In the genomic region with DNA sequence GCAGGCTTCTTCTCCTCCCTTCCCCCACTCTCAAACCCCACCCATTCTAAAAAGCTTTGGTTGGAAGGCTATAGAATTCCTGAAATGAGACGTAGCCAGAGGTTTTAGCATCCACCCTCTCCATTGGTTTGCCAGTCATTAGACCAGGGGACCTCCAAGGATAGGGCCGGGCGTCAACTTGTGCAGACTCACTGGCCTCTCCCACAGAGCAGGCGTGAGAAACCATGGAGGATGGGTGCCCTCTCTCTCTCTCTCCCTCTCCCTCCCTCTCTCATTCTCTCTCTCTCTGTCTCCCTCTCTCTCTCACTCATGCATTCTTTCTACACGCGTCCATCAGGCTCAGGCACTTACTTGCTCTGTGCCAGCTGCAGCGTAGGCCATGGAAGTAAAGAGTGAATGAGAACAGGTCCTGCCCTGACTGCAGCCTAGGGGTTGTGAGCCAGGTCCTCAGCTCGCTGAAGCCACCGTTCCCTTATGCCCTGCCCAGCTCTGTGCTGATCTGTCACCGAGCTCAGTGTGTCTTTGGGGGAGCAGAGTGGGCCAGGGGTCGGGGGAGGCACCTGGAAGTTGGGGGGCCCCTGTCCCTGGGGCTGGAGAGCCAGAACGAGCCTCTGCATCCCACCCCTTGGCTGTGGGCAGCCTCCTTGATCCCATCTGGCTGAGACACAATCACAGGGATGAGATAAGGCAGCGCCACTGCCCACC, we compare ENCODE assay signal across 21 cellular contexts.
DNase-seq lines count a peak whose midpoint lies in the region; ATAC-seq, FAIRE-seq and TF ChIP-seq lines count a peak whose summit lies in the region.
"Had no signal": no experiment of that assay in that cellular context is flagged by ENCODE, and none has a peak within 500 bp of the region (broad histone marks: within the 10 kb centered on the region; RNA-seq: fewer than 3 reads in every experiment).

No MANE protein-coding gene starts in this region.

- CTCF ChIA-PET in RWPE1 (lab: Yijun Ruan, JAX) = no interaction called here

- H3K9ac ChIP-seq in kidney (ENCODE audit: low read length in 2 of 2) = no peak overlapping the region

- WGBS in spleen, 5 donors = 85 to 97% (median 91%) methylated on average over 12 to 13 of the region's 13 CpGs

- H3K4me3 ChIP-seq in kidney (ENCODE audit: low read length in 2 of 2) (no peak overlapping the region), spleen (no peak overlapping the region), left lung (no peak overlapping the region)
- H3K4me3 ChIP-seq: breast epithelium, coronary artery, gastrocnemius medialis, thoracic aorta had no signal

- POLR2A ChIA-PET in RWPE1 (lab: Yijun Ruan, JAX; ENCODE audit: low non-redundant PET) = no interaction called here

- no peak for FAIRE-seq in kidney (lab: Jason Lieb, UNC)
- FAIRE-seq: G401.6, keratinocyte, RCC 7860 had no signal

- H3K9me3 ChIP-seq in kidney (ENCODE audit: control insufficient read depth in 1 of 2, low read length in 2 of 2) = no peaks in the 10 kb centered on the region
- no peaks in the 10 kb centered on the region for H3K9me3 ChIP-seq in spleen
- H3K9me3 ChIP-seq in left lung = no peaks in the 10 kb centered on the region
- H3K9me3 ChIP-seq: breast epithelium, gastrocnemius medialis, thoracic aorta had no signal

- peak; percentile 36 for DNase-seq in EH (ENCODE audit: low read depth)
- no peak for DNase-seq in RWPE1 (ENCODE audit: low spot score)
- peak; percentile 54 for DNase-seq in kidney
- peak; percentile 50 for DNase-seq in spleen
- no peak for DNase-seq in left lung
- DNase-seq: CD8-positive, alpha-beta T cell; NCI-H1694; NCI-H526; stimulated activated CD4-positive, alpha-beta T cell treated with anti-CD3 and anti-CD28 coated beads, Interleukin-4, amount 100 ng/mL, for 4 hours; stimulated activated naive CD4-positive, alpha-beta T cell; T-helper 17 cell had no signal

- H3K27me3 ChIP-seq in spleen (replicated peaks in 1 of 7) = no peaks in the 10 kb centered on the region
- H3K27me3 ChIP-seq in left lung = peaks cover 0 to 5% of the 10 kb centered on the region in 2 donors
- H3K27me3 ChIP-seq: breast epithelium, gastrocnemius medialis had no signal

- TF ChIP-seq CTCF in RWPE1 (conservative IDR thresholded peaks at IDR 0.05; ENCODE audit: low read depth) = no peak
- TF ChIP-seq CTCF in kidney (IDR thresholded peaks at IDR 0.05; ENCODE audit: borderline replicate concordance, extremely low read depth, insufficient read depth) = no peak
- no peak for TF ChIP-seq CTCF in spleen (IDR thresholded peaks at IDR 0.05 in 8 of 11, conservative IDR thresholded peaks at IDR 0.05 in 3 of 11)
- no peak for TF ChIP-seq CTCF in left lung (IDR thresholded peaks at IDR 0.05)

- H3K27ac ChIP-seq in RWPE1 (peak overlapping the region; percentile 80), kidney (ENCODE audit: low read depth in 2 of 2, low read length in 2 of 2) (no peak overlapping the region), spleen (no peak overlapping the region), left lung (no peak overlapping the region)
- H3K27ac ChIP-seq: breast epithelium, coronary artery, gastrocnemius medialis, thoracic aorta had no signal

- no peak for TF ChIP-seq POLR2A in spleen (IDR thresholded peaks at IDR 0.05)

- intact Hi-C loops in kidney (cut with DNase I) (no loop called here), spleen (cut with DNase I; ENCODE audit: low total_unique reads) (no loop called here), left lung (cut with DNase I) (no loop called here)

- ATAC-seq in HG03135 (IDR thresholded peaks at IDR 0.05; ENCODE audit: unreplicated experiment) (no peak), HG02885 (IDR thresholded peaks at IDR 0.05; ENCODE audit: poor library complexity, unreplicated experiment) (no peak), left lung (no peak)
- ATAC-seq: CD8-positive, alpha-beta T cell; esophagus mucosa; T-helper 17 cell had no signal

- H3K36me3 ChIP-seq in kidney (ENCODE audit: control insufficient read depth in 1 of 2, insufficient read depth in 2 of 2, low read length in 2 of 2) (no peaks in the 10 kb centered on the region), spleen (no peaks in the 10 kb centered on the region), left lung (no peaks in the 10 kb centered on the region)
- H3K36me3 ChIP-seq: breast epithelium, gastrocnemius medialis, thoracic aorta had no signal

- H3K4me1 ChIP-seq in kidney (ENCODE audit: control insufficient read depth in 1 of 2, insufficient read depth in 1 of 2, low read depth in 1 of 2, low read length in 2 of 2) (no peaks in the 10 kb centered on the region), spleen (peaks cover 0 to 14% (median 0%) of the 10 kb centered on the region in 6 donors), left lung (peaks cover 4 to 7% of the 10 kb centered on the region in 2 donors)
- H3K4me1 ChIP-seq: breast epithelium, gastrocnemius medialis had no signal

Comparison
In these comparisons a context has a peak if more than half of its experiments do, and no peak if none do; other contexts are left out.
1. DNase-seq: peak in EH (single experiment), kidney (single experiment) and spleen (single experiment); none in RWPE1 (single experiment) and left lung (0 of 2).